ENCODE assay signal across 7 cellular contexts in the genomic region with DNA sequence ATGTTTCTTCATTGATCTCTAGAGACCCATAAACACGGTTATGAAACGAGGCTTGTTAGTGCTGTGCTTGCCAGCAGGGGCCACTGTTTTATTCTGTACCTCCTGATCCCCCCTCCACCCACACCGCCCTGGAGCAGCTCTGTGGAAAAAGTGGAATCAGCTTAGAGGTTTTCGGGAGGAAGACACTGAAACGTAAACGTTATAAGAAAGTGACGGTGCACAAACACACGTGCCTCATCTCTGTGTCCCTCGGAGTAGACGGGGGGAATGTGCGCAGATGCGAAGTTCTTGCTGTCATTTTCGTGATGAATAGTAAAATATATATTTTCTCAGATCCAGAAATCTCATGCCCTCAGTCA. TPM values are rescaled to one million over a fixed set of nuclear protein-coding genes. Genes with fewer than 3 reads are reported as not detected.
DNase-seq lines count a peak whose midpoint lies in the region; ATAC-seq and TF ChIP-seq lines count a peak whose summit lies in the region.
"Not testable (repeated sequence)": the region's sequence is repeated elsewhere in the genome, so short reads cannot be mapped to it uniquely, and the experiment has no call there.

No MANE protein-coding gene starts in this region.

- H3K9ac ChIP-seq in mesendoderm (ENCODE audit: low read length): peak overlapping the region; percentile 40
- not testable (repeated sequence) for H3K9ac ChIP-seq in rectal smooth muscle tissue (ENCODE audit: low read length)

- not testable (repeated sequence) for H2BK5ac ChIP-seq in mesendoderm (ENCODE audit: low read length)

- H3K56ac ChIP-seq in mesendoderm (ENCODE audit: low read length): peak overlapping the region; percentile 76

- not testable (repeated sequence) for H3K4ac ChIP-seq in mesendoderm (ENCODE audit: low read depth, low read length)

- H3K36me3 ChIP-seq in heart right ventricle; mesendoderm (ENCODE audit: control insufficient read depth, insufficient read depth, low read length); rectal smooth muscle tissue (ENCODE audit: control insufficient read depth, insufficient read depth, low read length): not testable (repeated sequence)

- H3K79me1 ChIP-seq in mesendoderm (ENCODE audit: low read length): not testable (repeated sequence)

- H3K9me3 ChIP-seq in heart right ventricle: not testable (repeated sequence)

- not testable (repeated sequence) for H2BK15ac ChIP-seq in mesendoderm (replicated peaks; ENCODE audit: low read depth)

- H3K4me3 ChIP-seq in coronary artery: peak overlapping the region; percentile 38
- peak overlapping the region in 8 of 10 donors; percentile 8 to 51 (median 40) for H3K4me3 ChIP-seq in heart right ventricle
- H3K4me3 ChIP-seq in mesendoderm (ENCODE audit: low read length): not testable (repeated sequence)
- peak overlapping the region; percentile 36 for H3K4me3 ChIP-seq in rectal smooth muscle tissue (ENCODE audit: low read length)

- intact Hi-C loops in heart right ventricle (cut with DNase I): loop anchor here in 4 of 10 donors (10.0 kb wide), 5 partner anchors 70 to 300 kb away; partner anchors contain the start of gene ZNF761 (in 1 of the 4)

- H3K27ac ChIP-seq in coronary artery; mesendoderm (ENCODE audit: low read depth, low read length): not testable (repeated sequence)
- peak overlapping the region in 2 of 10 donors; percentile 3 to 70 for H3K27ac ChIP-seq in heart right ventricle
- peak overlapping the region; percentile 7 for H3K27ac ChIP-seq in rectal smooth muscle tissue (ENCODE audit: low read depth, low read length)

- not testable (repeated sequence) for H3K4me1 ChIP-seq in heart right ventricle; mesendoderm (ENCODE audit: control insufficient read depth, low read depth, low read length); rectal smooth muscle tissue (ENCODE audit: control insufficient read depth, insufficient read depth, low read length)

- 14 to 15% methylated on average over 12 to 13 of the region's 13 CpGs for WGBS in heart right ventricle, 2 donors
- WGBS in mesendoderm (ENCODE audit: extremely low coverage, insufficient coverage, low lambda C conversion rate): no CpG with 5 or more reads among the region's 13 CpGs

- not testable (repeated sequence) for H4K5ac ChIP-seq in mesendoderm (ENCODE audit: low read length)

- not testable (repeated sequence) for H4K8ac ChIP-seq in mesendoderm (ENCODE audit: low read depth, low read length)

- not testable (repeated sequence) for TF ChIP-seq CTCF in coronary artery (IDR thresholded peaks at IDR 0.05)
- TF ChIP-seq CTCF in heart right ventricle (IDR thresholded peaks at IDR 0.05): peak in 6 of 9 donors; percentile 14 to 39 (median 28)

- H2AK5ac ChIP-seq in mesendoderm (ENCODE audit: low read length): not testable (repeated sequence)

- not testable (repeated sequence) for H3K79me2 ChIP-seq in mesendoderm (ENCODE audit: control insufficient read depth, insufficient read depth, low read length)

- peak; percentile 10 for DNase-seq in DMS79 treated with DMSO at 0.1 percent for 48 hours (lab: John Stamatoyannopoulos, UW)
- peak; percentile 8 for DNase-seq in NCI-H128 (lab: John Stamatoyannopoulos, UW; ENCODE audit: unreplicated experiment)
- peak; percentile 22 for DNase-seq in SK-N-DZ (ENCODE audit: low spot score)
- not testable (repeated sequence) for DNase-seq in coronary artery (ENCODE audit: low spot score); heart right ventricle
- peak; percentile 34 for DNase-seq in mesendoderm

- H3K23ac ChIP-seq in mesendoderm (ENCODE audit: low read length): not testable (repeated sequence)

- H3K27me3 ChIP-seq in heart right ventricle: peaks cover 0 to 30% (median 7%) of the 10 kb centered on the region in 7 donors
- not testable (repeated sequence) for H3K27me3 ChIP-seq in mesendoderm (ENCODE audit: insufficient read depth, low read length, poor library complexity); rectal smooth muscle tissue (ENCODE audit: control insufficient read depth, insufficient read depth, low read length)

- not testable (repeated sequence) for H3K18ac ChIP-seq in mesendoderm (ENCODE audit: low read length)

- H3K4me2 ChIP-seq in mesendoderm (ENCODE audit: low read length): not testable (repeated sequence)

- not testable (repeated sequence) for H2BK120ac ChIP-seq in mesendoderm (ENCODE audit: low read depth, low read length)

- peak in 7 of 8 donors; percentile 50 to 93 (median 85) for ATAC-seq in heart right ventricle

RNA-seq across cellular contexts. Expression of gene ZNF331, which starts 33.6 kb away (rescaled TPM):
- polyA plus RNA-seq in SK-N-DZ (2014; cell fraction: cytosol; rRNA removed): 17.5 and 21.5 TPM in 2 replicates
- polyA plus RNA-seq in SK-N-DZ (2014; cell fraction: nucleus; rRNA removed): 36.6 and 47.3 TPM in 2 replicates
- 10 to 100 TPM; 10.4 to 21.9 (median 14.4) TPM for total RNA-seq in heart right ventricle
- 10 to 100 TPM in 1 of 2 donors, 1 to 10 TPM in 1; 5.1 to 19.9 TPM for polyA plus RNA-seq in heart right ventricle
- 17.7 TPM for polyA plus RNA-seq in mesendoderm (2013, experiment 1 of 2)
- polyA plus RNA-seq in mesendoderm (2013, experiment 2 of 2): 17.0 TPM

RNA-seq across cellular contexts. Expression of gene ZNF813, which starts 36.8 kb away (rescaled TPM):
- 1.1 and 1.4 TPM in 2 replicates for polyA plus RNA-seq in SK-N-DZ (2014; cell fraction: cytosol; rRNA removed)
- 0.40 and 1.5 TPM in 2 replicates for polyA plus RNA-seq in SK-N-DZ (2014; cell fraction: nucleus; rRNA removed)
- 1 to 10 TPM in 6 of 10 donors, under 1 TPM in 4; 0.68 to 1.8 (median 1.4) TPM for total RNA-seq in heart right ventricle
- polyA plus RNA-seq in heart right ventricle: under 1 TPM; 0.61 to 0.88 TPM
- polyA plus RNA-seq in mesendoderm (2013, experiment 1 of 2): 5.8 TPM
- 5.7 TPM for polyA plus RNA-seq in mesendoderm (2013, experiment 2 of 2)
